Comparison of ENCODE assay signal across 13 cellular contexts in genomic region chr5:79929095-79929494, GRCh38.
"Had no signal": no experiment of that assay in that cellular context is flagged by ENCODE, and none has a peak within 500 bp of the region (broad histone marks: within the 10 kb centered on the region; RNA-seq: fewer than 3 reads in every experiment).

No MANE protein-coding gene starts in this region.

- ATAC-seq: activated CD8-positive, alpha-beta T cell treated with anti-CD3 and anti-CD28 coated beads, Interleukin-2, amount 10 ng/mL, durations not matched to agents 7 days and 5 days; lower lobe of right lung; pancreas; stimulated activated naive B cell treated with anti-CD40 and anti-IgM and Interleukin-4, amounts not matched to agents 10 μg/mL and 1 μg/mL and 100 μg/mL, for 72 hours had no signal

- DNase-seq: activated CD4-positive, alpha-beta T cell treated with anti-CD3 and anti-CD28 coated beads for 4 hours; activated CD8-positive, alpha-beta T cell treated with anti-CD3 and anti-CD28 coated beads, Interleukin-2, amount 10 ng/mL, durations not matched to agents 7 days and 5 days; activated naive CD4-positive, alpha-beta T cell; aorta; esophagus squamous epithelium; foreskin fibroblast; immature natural killer cell; lower lobe of right lung; midbrain; pancreas; stimulated activated CD4-positive, alpha-beta T cell treated with anti-CD3 and anti-CD28 coated beads, Interleukin-1b, Interleukin-23, amount 100 ng/mL, for 48 hours; stimulated activated naive B cell treated with anti-CD40 and anti-IgM and Interleukin-4, amounts not matched to agents 10 μg/mL and 1 μg/mL and 100 μg/mL, for 72 hours; upper lobe of left lung had no signal

- H3K4me3 ChIP-seq: esophagus squamous epithelium, lower lobe of right lung, pancreas, upper lobe of left lung had no signal
